ENCODE assay signal across 8 cellular contexts in genomic region chr10:58512470-58513188, GRCh38. TPM values are rescaled to one million over a fixed set of nuclear protein-coding genes. Genes with fewer than 3 reads are reported as not detected.
DNase-seq lines count a peak whose midpoint lies in the region; ATAC-seq and TF ChIP-seq lines count a peak whose summit lies in the region.

Gene BICC1, plus strand, starts transcription at chr10:58512872. Its CDS starts 272 bp downstream, at chr10:58513144.

- peak within 1 kb of the TSS; percentile 74 to 85 (median 81) for H3K4me3 Mint-ChIP-seq in immature natural killer cell

- 1% methylated on average over 83 of the region's 83 CpGs for whole genome bisulfite sequencing in sigmoid colon, 2 donors

- H3K4me3 ChIP-seq in cardiac fibroblast (replicated peaks in 1 of 2; ENCODE audit: low read depth in 2 of 2, low read length in 2 of 2): peak within 1 kb of the TSS; percentile 74 to 80
- peak within 1 kb of the TSS; percentile 61 to 76 (median 66) for H3K4me3 ChIP-seq in sigmoid colon

- peaks cover 10 to 12% of the 10 kb centered on the region in 2 donors for H3K4me1 Mint-ChIP-seq in immature natural killer cell

- H3K36me3 ChIP-seq in sigmoid colon: no peaks in the 10 kb centered on the region

- DNase-seq in 8988T (peak; percentile 72), NCI-H69 (lab: John Stamatoyannopoulos, UW) (peak; percentile 80), cardiac fibroblast (ENCODE audit: low read depth in 2 of 2) (peak in 1 of 2 donors; percentile 77), immature natural killer cell (no peak), sigmoid colon (peak; percentile 74), SHP77 (lab: John Stamatoyannopoulos, UW) (no peak)

- peaks cover 0 to 7% (median 3%) of the 10 kb centered on the region in 3 donors for H3K27me3 Mint-ChIP-seq in immature natural killer cell (ENCODE audit: low read depth in 3 of 3)

- no peak for TF ChIP-seq EP300 in sigmoid colon (IDR thresholded peaks at IDR 0.05)

- peak within 1 kb of the TSS; percentile 76 to 86 (median 82) for H3K27ac ChIP-seq in sigmoid colon

- intact Hi-C loops in sigmoid colon (cut with DNase I): no loop called here

- no peaks in the 10 kb centered on the region for H3K9me3 ChIP-seq in sigmoid colon

- TF ChIP-seq CTCF in cardiac fibroblast (IDR thresholded peaks at IDR 0.05; ENCODE audit: low read depth, low read length): no peak
- TF ChIP-seq CTCF in sigmoid colon (IDR thresholded peaks at IDR 0.05): no peak

- no peak for TF ChIP-seq POLR2A in sigmoid colon (IDR thresholded peaks at IDR 0.05)

- peaks cover 0 to 5% (median under 1%) of the 10 kb centered on the region in 6 donors for H3K9me3 Mint-ChIP-seq in immature natural killer cell

- peaks cover 0 to 15% (median 10%) of the 10 kb centered on the region in 4 donors for H3K4me1 ChIP-seq in sigmoid colon

- ATAC-seq in GM18907 (IDR thresholded peaks at IDR 0.05; ENCODE audit: unreplicated experiment) (peak; percentile 60), HG03469 (IDR thresholded peaks at IDR 0.05; ENCODE audit: unreplicated experiment) (no peak)

- H3K27ac Mint-ChIP-seq in immature natural killer cell: no peak within 1 kb of the TSS

- H3K36me3 Mint-ChIP-seq in immature natural killer cell: peaks cover 0 to 5% (median 4%) of the 10 kb centered on the region in 3 donors

- peaks cover 0 to 12% (median 0%) of the 10 kb centered on the region in 3 donors for H3K27me3 ChIP-seq in sigmoid colon

RNA-seq across cellular contexts. Expression of gene BICC1, which starts in this region (rescaled TPM):
- polyA plus RNA-seq in immature natural killer cell: under 1 TPM in 2 of 3 donors, not detected in 1; 0.08 to 0.11 TPM
- 10 to 100 TPM in 3 of 4 donors, 1 to 10 TPM in 1; 7.9 to 17.3 (median 13.7) TPM for total RNA-seq in sigmoid colon
- 1 to 10 TPM in 2 of 3 donors, under 1 TPM in 1; 0.46 to 1.8 (median 1.8) TPM for polyA plus RNA-seq in sigmoid colon

Comparison
In these comparisons a context has a peak if more than half of its experiments do, and no peak if none do; other contexts are left out.
1. DNase-seq: peak in 8988T (single experiment), NCI-H69 (single experiment) and sigmoid colon (single experiment); none in immature natural killer cell (0 of 3) and SHP77 (0 of 2).